ENCODE assay signal across 1 cellular context in the genomic region with DNA sequence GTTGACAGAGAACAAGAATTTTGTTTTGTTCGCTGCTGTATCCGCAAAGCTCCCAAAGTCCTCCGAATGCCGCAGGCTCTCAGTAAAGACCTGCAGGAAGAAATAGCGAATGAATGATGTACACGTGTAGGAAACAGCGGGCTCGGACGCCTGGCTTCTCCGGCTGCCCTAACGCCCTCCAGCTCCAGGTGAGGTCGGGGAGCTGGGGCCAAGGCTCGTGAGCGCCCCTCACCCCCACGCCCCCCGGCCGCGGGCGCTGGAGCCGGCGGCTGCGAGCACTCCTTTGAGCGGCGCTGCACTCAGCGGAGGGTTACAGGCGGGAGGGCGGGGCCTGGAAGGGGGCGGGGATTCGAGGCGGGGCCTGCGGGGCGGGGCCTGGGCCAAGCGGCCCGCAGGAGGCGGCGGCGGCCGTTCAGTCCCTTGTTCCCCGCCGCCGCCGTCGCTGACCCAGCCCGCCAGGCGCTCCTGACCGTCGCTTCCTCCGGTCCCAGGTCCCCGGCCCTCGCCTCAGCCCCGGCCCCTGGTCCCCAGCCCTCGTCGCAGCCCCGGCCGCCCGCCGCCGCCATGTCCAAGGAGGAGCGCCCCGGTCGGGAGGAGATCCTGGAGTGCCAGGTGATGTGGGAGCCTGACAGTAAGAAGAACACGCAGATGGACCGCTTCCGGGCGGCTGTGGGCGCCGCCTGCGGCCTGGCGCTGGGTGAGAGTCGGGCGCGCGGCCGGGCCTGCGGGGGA.
TF ChIP-seq lines count a peak whose summit lies in the region.

A gene with protein sequence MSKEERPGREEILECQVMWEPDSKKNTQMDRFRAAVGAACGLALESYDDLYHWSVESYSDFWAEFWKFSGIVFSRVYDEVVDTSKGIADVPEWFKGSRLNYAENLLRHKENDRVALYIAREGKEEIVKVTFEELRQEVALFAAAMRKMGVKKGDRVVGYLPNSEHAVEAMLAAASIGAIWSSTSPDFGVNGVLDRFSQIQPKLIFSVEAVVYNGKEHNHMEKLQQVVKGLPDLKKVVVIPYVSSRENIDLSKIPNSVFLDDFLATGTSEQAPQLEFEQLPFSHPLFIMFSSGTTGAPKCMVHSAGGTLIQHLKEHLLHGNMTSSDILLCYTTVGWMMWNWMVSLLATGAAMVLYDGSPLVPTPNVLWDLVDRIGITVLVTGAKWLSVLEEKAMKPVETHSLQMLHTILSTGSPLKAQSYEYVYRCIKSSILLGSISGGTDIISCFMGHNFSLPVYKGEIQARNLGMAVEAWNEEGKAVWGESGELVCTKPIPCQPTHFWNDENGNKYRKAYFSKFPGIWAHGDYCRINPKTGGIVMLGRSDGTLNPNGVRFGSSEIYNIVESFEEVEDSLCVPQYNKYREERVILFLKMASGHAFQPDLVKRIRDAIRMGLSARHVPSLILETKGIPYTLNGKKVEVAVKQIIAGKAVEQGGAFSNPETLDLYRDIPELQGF (plus strand): TSS at position 415 of the 732 bp plus-strand sequence. CDS start 150 bp downstream, at position 565.

TF ChIP-seq in HepG2, 621 proteins besides CTCF, POLR2A, EP300 and RAD21 (continued from another document):
- TF ChIP-seq, protein P1, sequence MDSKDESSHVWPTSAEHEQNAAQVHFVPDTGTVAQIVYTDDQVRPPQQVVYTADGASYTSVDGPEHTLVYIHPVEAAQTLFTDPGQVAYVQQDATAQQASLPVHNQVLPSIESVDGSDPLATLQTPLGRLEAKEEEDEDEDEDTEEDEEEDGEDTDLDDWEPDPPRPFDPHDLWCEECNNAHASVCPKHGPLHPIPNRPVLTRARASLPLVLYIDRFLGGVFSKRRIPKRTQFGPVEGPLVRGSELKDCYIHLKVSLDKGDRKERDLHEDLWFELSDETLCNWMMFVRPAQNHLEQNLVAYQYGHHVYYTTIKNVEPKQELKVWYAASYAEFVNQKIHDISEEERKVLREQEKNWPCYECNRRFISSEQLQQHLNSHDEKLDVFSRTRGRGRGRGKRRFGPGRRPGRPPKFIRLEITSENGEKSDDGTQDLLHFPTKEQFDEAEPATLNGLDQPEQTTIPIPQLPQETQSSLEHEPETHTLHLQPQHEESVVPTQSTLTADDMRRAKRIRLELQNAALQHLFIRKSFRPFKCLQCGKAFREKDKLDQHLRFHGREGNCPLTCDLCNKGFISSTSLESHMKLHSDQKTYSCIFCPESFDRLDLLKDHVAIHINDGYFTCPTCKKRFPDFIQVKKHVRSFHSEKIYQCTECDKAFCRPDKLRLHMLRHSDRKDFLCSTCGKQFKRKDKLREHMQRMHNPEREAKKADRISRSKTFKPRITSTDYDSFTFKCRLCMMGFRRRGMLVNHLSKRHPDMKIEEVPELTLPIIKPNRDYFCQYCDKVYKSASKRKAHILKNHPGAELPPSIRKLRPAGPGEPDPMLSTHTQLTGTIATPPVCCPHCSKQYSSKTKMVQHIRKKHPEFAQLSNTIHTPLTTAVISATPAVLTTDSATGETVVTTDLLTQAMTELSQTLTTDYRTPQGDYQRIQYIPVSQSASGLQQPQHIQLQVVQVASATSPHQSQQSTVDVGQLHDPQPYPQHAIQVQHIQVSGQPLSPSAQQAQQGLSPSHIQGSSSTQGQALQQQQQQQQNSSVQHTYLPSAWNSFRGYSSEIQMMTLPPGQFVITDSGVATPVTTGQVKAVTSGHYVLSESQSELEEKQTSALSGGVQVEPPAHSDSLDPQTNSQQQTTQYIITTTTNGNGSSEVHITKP (CRISPR knock-in tag; IDR thresholded peaks at IDR 0.05; ENCODE audit: low read depth) = peak; percentile 28; the same call in 1 of the 2 replicates
- TF ChIP-seq, protein P2, sequence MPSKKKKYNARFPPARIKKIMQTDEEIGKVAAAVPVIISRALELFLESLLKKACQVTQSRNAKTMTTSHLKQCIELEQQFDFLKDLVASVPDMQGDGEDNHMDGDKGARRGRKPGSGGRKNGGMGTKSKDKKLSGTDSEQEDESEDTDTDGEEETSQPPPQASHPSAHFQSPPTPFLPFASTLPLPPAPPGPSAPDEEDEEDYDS (CRISPR knock-in tag; IDR thresholded peaks at IDR 0.05) = peak; percentile 55
- TF ChIP-seq ZNF446 (CRISPR knock-in tag; IDR thresholded peaks at IDR 0.05) = 0 out of 2 replicates have a peak, but pooled peaks have one; percentile 54
- TF ChIP-seq, protein P3, sequence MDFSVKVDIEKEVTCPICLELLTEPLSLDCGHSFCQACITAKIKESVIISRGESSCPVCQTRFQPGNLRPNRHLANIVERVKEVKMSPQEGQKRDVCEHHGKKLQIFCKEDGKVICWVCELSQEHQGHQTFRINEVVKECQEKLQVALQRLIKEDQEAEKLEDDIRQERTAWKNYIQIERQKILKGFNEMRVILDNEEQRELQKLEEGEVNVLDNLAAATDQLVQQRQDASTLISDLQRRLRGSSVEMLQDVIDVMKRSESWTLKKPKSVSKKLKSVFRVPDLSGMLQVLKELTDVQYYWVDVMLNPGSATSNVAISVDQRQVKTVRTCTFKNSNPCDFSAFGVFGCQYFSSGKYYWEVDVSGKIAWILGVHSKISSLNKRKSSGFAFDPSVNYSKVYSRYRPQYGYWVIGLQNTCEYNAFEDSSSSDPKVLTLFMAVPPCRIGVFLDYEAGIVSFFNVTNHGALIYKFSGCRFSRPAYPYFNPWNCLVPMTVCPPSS (IDR thresholded peaks at IDR 0.05) = no peak
- 0 out of 2 replicates have a peak, but pooled peaks have one; percentile 19 for TF ChIP-seq ZNF44 (CRISPR knock-in tag; IDR thresholded peaks at IDR 0.05)
- TF ChIP-seq, protein P4, sequence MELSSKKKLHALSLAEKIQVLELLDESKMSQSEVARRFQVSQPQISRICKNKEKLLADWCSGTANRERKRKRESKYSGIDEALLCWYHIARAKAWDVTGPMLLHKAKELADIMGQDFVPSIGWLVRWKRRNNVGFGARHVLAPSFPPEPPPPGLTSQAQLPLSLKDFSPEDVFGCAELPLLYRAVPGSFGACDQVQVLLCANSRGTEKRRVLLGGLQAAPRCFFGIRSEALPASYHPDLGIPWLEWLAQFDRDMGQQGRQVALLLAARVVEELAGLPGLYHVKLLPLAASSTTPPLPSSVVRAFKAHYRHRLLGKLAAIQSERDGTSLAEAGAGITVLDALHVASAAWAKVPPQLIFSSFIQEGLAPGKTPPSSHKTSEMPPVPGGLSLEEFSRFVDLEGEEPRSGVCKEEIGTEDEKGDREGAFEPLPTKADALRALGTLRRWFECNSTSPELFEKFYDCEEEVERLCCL (CRISPR knock-in tag; IDR thresholded peaks at IDR 0.05; ENCODE audit: borderline replicate concordance) = no peak
- 0 out of 4 replicates have a peak, but pooled peaks of 1 of the 2 experiments have one; percentile 10 for TF ChIP-seq KLF16 (CRISPR knock-in tag; IDR thresholded peaks at IDR 0.05)
- TF ChIP-seq MIER3 (CRISPR knock-in tag; IDR thresholded peaks at IDR 0.05; ENCODE audit: borderline replicate concordance) = 0 out of 2 replicates have a peak, but pooled peaks have one; percentile 7
- TF ChIP-seq IRX3 (CRISPR knock-in tag; IDR thresholded peaks at IDR 0.05; ENCODE audit: borderline replicate concordance, low read depth) = peak; percentile 30; the same call in 1 of the 2 replicates
